11 cellular contexts compared by ENCODE assay signal in the genomic region with DNA sequence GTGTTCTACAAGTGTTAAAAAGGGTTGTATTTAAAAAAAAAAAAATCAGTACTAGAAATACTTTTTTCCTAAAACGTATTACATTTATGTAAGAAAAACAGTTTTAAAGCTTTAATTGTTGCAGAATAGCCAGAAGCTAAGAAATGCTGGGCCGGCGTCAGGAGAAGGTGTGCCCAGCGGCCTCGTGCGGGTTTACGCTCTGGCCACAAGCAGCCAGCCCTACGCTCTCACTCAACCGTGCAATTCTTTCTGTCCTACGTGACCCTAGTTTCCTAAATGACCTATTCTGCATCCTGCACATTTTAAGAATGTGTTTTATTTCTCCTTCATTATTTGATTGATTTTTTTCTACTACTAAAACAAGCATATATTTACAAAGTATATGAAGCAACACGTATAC.
DNase-seq lines count a peak whose midpoint lies in the region; ATAC-seq and TF ChIP-seq lines count a peak whose summit lies in the region.
"Had no signal": no experiment of that assay in that cellular context is flagged by ENCODE, and none has a peak within 500 bp of the region (broad histone marks: within the 10 kb centered on the region; RNA-seq: fewer than 3 reads in every experiment).

No MANE protein-coding gene starts in this region.

- CTCF ChIA-PET in MCF 10A (lab: Yijun Ruan, JAX): interaction anchor here (0.7 to 3.4 kb wide), 9 partner anchors 13 to 144 kb away, joined by 3 to 29 read pairs (median 6); no protein-coding TSS in a partner anchor
- CTCF ChIA-PET in activated B cell treated with CpG ODN at 0.5 μM for 24 hours (lab: Charles Lee): interaction anchor here (1.0 to 2.1 kb wide), 2 partner anchors 32 to 930 kb away, joined by 3 to 12 read pairs; no protein-coding TSS in a partner anchor

- intact Hi-C loops in MCF 10A (cut with micrococcal nuclease) (loop anchor here (1.0 to 2.0 kb wide), 3 partner anchors 13 to 53 kb away; no protein-coding TSS in a partner anchor), breast epithelium (cut with DNase I; ENCODE audit: low total_unique reads) (no loop called here), activated B cell treated with CpG ODN at 0.5 μM for 24 hours (cut with micrococcal nuclease) (loop anchor here (2.0 kb wide), 1 partner anchor 13 kb away; no protein-coding TSS in a partner anchor), upper lobe of right lung (cut with DNase I) (loop anchor here (10.0 kb wide), 1 partner anchor 119 kb away; no protein-coding TSS in a partner anchor)

- H3K27ac ChIP-seq in breast epithelium (peak overlapping the region in 1 of 2 donors; percentile 48), upper lobe of right lung (peak overlapping the region; percentile 73)

- ATAC-seq in activated B cell treated with CpG ODN at 0.5 μM for 24 hours (ENCODE audit: low read depth): no peak
- ATAC-seq in upper lobe of right lung: no peak

- H3K9me3 ChIP-seq in breast epithelium: no peaks in the 10 kb centered on the region
- H3K9me3 ChIP-seq in upper lobe of right lung: no peaks in the 10 kb centered on the region
- H3K9me3 ChIP-seq: BE2C, psoas muscle had no signal

- no TSS peak for BruUV-seq in MCF 10A (replicated peaks; lab: Mats Ljungman, UMichigan)

- no peak overlapping the region for H3K27ac Mint-ChIP-seq in MCF 10A (ENCODE audit: low read depth, unreplicated experiment)
- H3K27ac Mint-ChIP-seq in activated B cell treated with CpG ODN at 0.5 μM for 24 hours: peak overlapping the region; percentile 89
- peak overlapping the region in 5 of 6 donors; percentile 41 to 89 (median 67) for H3K27ac Mint-ChIP-seq in immature natural killer cell

- H3K4me1 ChIP-seq in breast epithelium: peaks cover 19 to 41% of the 10 kb centered on the region in 2 donors
- peaks cover 79% of the 10 kb centered on the region for H3K4me1 ChIP-seq in upper lobe of right lung

- H3K27me3 Mint-ChIP-seq in MCF 10A (ENCODE audit: insufficient read depth, unreplicated experiment): no peaks in the 10 kb centered on the region
- no peaks in the 10 kb centered on the region for H3K27me3 Mint-ChIP-seq in activated B cell treated with CpG ODN at 0.5 μM for 24 hours
- peaks cover 4 to 12% (median 7%) of the 10 kb centered on the region in 3 donors for H3K27me3 Mint-ChIP-seq in immature natural killer cell (ENCODE audit: low read depth in 3 of 3)

- H3K4me3 Mint-ChIP-seq in MCF 10A (ENCODE audit: unreplicated experiment): peak overlapping the region; percentile 63
- H3K4me3 Mint-ChIP-seq in activated B cell treated with CpG ODN at 0.5 μM for 24 hours: no peak overlapping the region
- peak overlapping the region; percentile 42 to 88 (median 60) for H3K4me3 Mint-ChIP-seq in immature natural killer cell

- TF ChIP-seq CTCF in MCF 10A (IDR thresholded peaks at IDR 0.05; ENCODE audit: unreplicated experiment) (no peak), breast epithelium (IDR thresholded peaks at IDR 0.05) (no peak), activated B cell treated with CpG ODN at 0.5 μM for 24 hours (IDR thresholded peaks at IDR 0.05) (no peak), upper lobe of right lung (IDR thresholded peaks at IDR 0.05) (no peak)

- H3K9me3 Mint-ChIP-seq in MCF 10A (ENCODE audit: unreplicated experiment): no peaks in the 10 kb centered on the region
- no peaks in the 10 kb centered on the region for H3K9me3 Mint-ChIP-seq in activated B cell treated with CpG ODN at 0.5 μM for 24 hours
- H3K9me3 Mint-ChIP-seq in immature natural killer cell: no peaks in the 10 kb centered on the region

- H3K4me1 Mint-ChIP-seq in MCF 10A (ENCODE audit: insufficient read depth, unreplicated experiment): peaks cover 50% of the 10 kb centered on the region
- peaks cover 83% of the 10 kb centered on the region for H3K4me1 Mint-ChIP-seq in activated B cell treated with CpG ODN at 0.5 μM for 24 hours
- H3K4me1 Mint-ChIP-seq in immature natural killer cell: peaks cover 80 to 93% of the 10 kb centered on the region in 2 donors

- H3K27me3 ChIP-seq in breast epithelium (no peaks in the 10 kb centered on the region), upper lobe of right lung (no peaks in the 10 kb centered on the region)
- H3K27me3 ChIP-seq: BE2C had no signal

- H3K4me3 ChIP-seq in breast epithelium (no peak overlapping the region), upper lobe of right lung (no peak overlapping the region)
- H3K4me3 ChIP-seq: psoas muscle had no signal

- DNase-seq in MCF 10A (ENCODE audit: unreplicated experiment) (no peak), breast epithelium (ENCODE audit: low spot score in 2 of 2) (no peak), activated B cell treated with CpG ODN at 0.5 μM for 24 hours (no peak), immature natural killer cell (no peak), upper lobe of right lung (no peak), NCI-H2081 (lab: John Stamatoyannopoulos, UW) (no peak), NCI-H2196 (lab: John Stamatoyannopoulos, UW; ENCODE audit: unreplicated experiment) (no peak)
- no peak for DNase-seq in stimulated activated CD4-positive, alpha-beta T cell treated with anti-CD3 and anti-CD28 coated beads, Interleukin-2, amount 100 ng/mL, for 24 hours
- DNase-seq: activated CD4-positive, alpha-beta T cell treated with anti-CD3 and anti-CD28 coated beads for 4 hours; BE2C had no signal

- peaks cover 13% of the 10 kb centered on the region for H3K36me3 Mint-ChIP-seq in MCF 10A (ENCODE audit: insufficient read depth, unreplicated experiment)
- peaks cover 33% of the 10 kb centered on the region for H3K36me3 Mint-ChIP-seq in activated B cell treated with CpG ODN at 0.5 μM for 24 hours (ENCODE audit: low read depth)
- H3K36me3 Mint-ChIP-seq in immature natural killer cell: peaks cover 0 to 3% (median 3%) of the 10 kb centered on the region in 3 donors

- H3K36me3 ChIP-seq in breast epithelium (no peaks in the 10 kb centered on the region), upper lobe of right lung (no peaks in the 10 kb centered on the region)
- H3K36me3 ChIP-seq: BE2C had no signal

- POLR2A ChIA-PET in MCF 10A (lab: Yijun Ruan, JAX): interaction anchor here (0.6 to 3.8 kb wide), 20 partner anchors 9 to 721 kb away, joined by 3 to 61 read pairs (median 6); no protein-coding TSS in a partner anchor
- POLR2A ChIA-PET in activated B cell treated with CpG ODN at 0.5 μM for 24 hours (lab: Charles Lee): interaction anchor here (1.2 kb wide), 1 partner anchor 11 kb away, joined by 4 read pairs; no protein-coding TSS in a partner anchor

- no peak for TF ChIP-seq POLR2A in breast epithelium (IDR thresholded peaks at IDR 0.05)
